13 cellular contexts compared by ENCODE assay signal in genomic region chr9:112366591-112366990, GRCh38. TPM values are rescaled to one million over a fixed set of nuclear protein-coding genes. Genes with fewer than 3 reads are reported as not detected.
DNase-seq lines count a peak whose midpoint lies in the region; ATAC-seq, FAIRE-seq and TF ChIP-seq lines count a peak whose summit lies in the region.
"Had no signal": no experiment of that assay in that cellular context is flagged by ENCODE, and none has a peak within 500 bp of the region (broad histone marks: within the 10 kb centered on the region; RNA-seq: fewer than 3 reads in every experiment).

No MANE protein-coding gene starts in this region.

- intact Hi-C loops in K562 (cut with micrococcal nuclease) = loop anchor here (10.0 kb wide), 1 partner anchor 402 kb away; no protein-coding TSS in a partner anchor
- intact Hi-C loops in right lobe of liver (cut with DNase I) = loop anchor here in 1 of 2 donors (10.0 kb wide), 1 partner anchor 252 kb away; no protein-coding TSS in a partner anchor

- peaks cover 4% of the 10 kb centered on the region; the same call in 1 of the 2 replicates for H3K9me3 ChIP-seq in K562 (replicated peaks; ENCODE audit: control insufficient read depth, insufficient read depth, low read depth, low read length)
- H3K9me3 ChIP-seq in right lobe of liver = no peaks in the 10 kb centered on the region
- H3K9me3 ChIP-seq: sigmoid colon had no signal

- no peak for TF ChIP-seq RAD21 in K562 (CRISPR knock-in tag; conservative IDR thresholded peaks at IDR 0.05 in 1 of 2, IDR thresholded peaks at IDR 0.05 in 1 of 2)

- TF ChIP-seq POLR2A in K562 (conservative IDR thresholded peaks at IDR 0.05) (no peak), right lobe of liver (IDR thresholded peaks at IDR 0.05) (no peak)

- ATAC-seq in K562 = peak; percentile 74
- ATAC-seq in right lobe of liver = peak; percentile 23 to 60 (median 54)
- no peak for ATAC-seq in HG03280 (IDR thresholded peaks at IDR 0.05; ENCODE audit: unreplicated experiment)
- ATAC-seq in HG03159 (IDR thresholded peaks at IDR 0.05; ENCODE audit: unreplicated experiment) = no peak
- ATAC-seq: activated CD8-positive, alpha-beta T cell treated with anti-CD3 and anti-CD28 coated beads for 36 hours; SK-N-SH treated with all-trans-retinoic acid at 6 μM for 48 hours had no signal

- WGBS in K562 (ENCODE audit: insufficient coverage, low coverage, missing lambda C conversion rate) = 82% methylated on average over 3 of the region's 3 CpGs
- WGBS in right lobe of liver (ENCODE audit: insufficient coverage, low coverage, low lambda C conversion rate, missing lambda C conversion rate) = 29% methylated on average over 1 of the region's 3 CpGs

- CTCF ChIA-PET in K562 (lab: Yijun Ruan, JAX; ENCODE audit: low intra/inter-chr PET ratio) = no interaction called here

- no peaks in the 10 kb centered on the region for H4K20me1 ChIP-seq in K562 (replicated peaks; ENCODE audit: control insufficient read depth, insufficient read depth, low read length)

- no peak for FAIRE-seq in K562 (lab: Jason Lieb, UNC)

- in situ Hi-C loops in KBM-7 (cut with MboI; ENCODE audit: low pct_unique_long_range_greater_than_20kb, low sequenced_read_pairs) (loop anchor here (25.0 kb wide), 2 partner anchors 279 to 579 kb away; partner anchors contain the start of gene SHOC1), K562 (cut with MboI) (no loop called here)

- peak; percentile 14 to 29 (median 26); a peak in 2 of 6 replicates for TF ChIP-seq CTCF in K562 (IDR thresholded peaks at IDR 0.05 in 2 of 3, conservative IDR thresholded peaks at IDR 0.05 in 1 of 3; ENCODE audit: insufficient read depth in 2 of 3, low read depth in 1 of 3, low read length in 3 of 3)
- TF ChIP-seq CTCF in right lobe of liver (IDR thresholded peaks at IDR 0.05) = peak; percentile 16 to 43 (median 33)

- H3K36me3 ChIP-seq in K562 (ENCODE audit: control insufficient read depth, insufficient read depth, low read length) = no peaks in the 10 kb centered on the region
- no peaks in the 10 kb centered on the region for H3K36me3 ChIP-seq in right lobe of liver
- H3K36me3 ChIP-seq: sigmoid colon had no signal

- no peak overlapping the region for H2AFZ ChIP-seq in K562 (ENCODE audit: low read depth, low read length)

- H3K27ac ChIP-seq in K562 (ENCODE audit: extremely low read depth, low read depth, low read length) = no peak overlapping the region
- H3K27ac ChIP-seq in right lobe of liver = no peak overlapping the region
- H3K27ac ChIP-seq: sigmoid colon had no signal

- H3K4me2 ChIP-seq in K562 (ENCODE audit: insufficient read depth, low read length) = no peak overlapping the region

- H3K79me2 ChIP-seq in K562 (ENCODE audit: control insufficient read depth, insufficient read depth, low read length) = no peaks in the 10 kb centered on the region

- H3K4me1 ChIP-seq in K562 (replicated peaks in 1 of 2; ENCODE audit: control insufficient read depth in 2 of 2, insufficient read depth in 2 of 2, low read length in 2 of 2) (no peaks in the 10 kb centered on the region), right lobe of liver (no peaks in the 10 kb centered on the region)
- H3K4me1 ChIP-seq: sigmoid colon had no signal

- H3K4me3 ChIP-seq in K562 (no peak overlapping the region), right lobe of liver (no peak overlapping the region)
- H3K4me3 ChIP-seq: sigmoid colon had no signal

- no peak for TF ChIP-seq EP300 in K562 (IDR thresholded peaks at IDR 0.05; ENCODE audit: low read length)

- H3K9ac ChIP-seq in K562 (ENCODE audit: insufficient read depth in 1 of 2, low read depth in 2 of 2, low read length in 2 of 2) = no peak overlapping the region

- DNase-seq in DMS 273 (lab: John Stamatoyannopoulos, UW; ENCODE audit: unreplicated experiment) (peak; percentile 8), DMS 273 treated with DMSO at 0.1 percent for 48 hours (lab: John Stamatoyannopoulos, UW) (no peak), KBM-7 (peak; percentile 14), K562 (ENCODE audit: extremely low read depth in 1 of 4, low spot score in 3 of 4) (peak in 1 of 4 experiments; percentile 30), right lobe of liver (no peak), cerebellar cortex (ENCODE audit: low spot score) (no peak)
- DNase-seq: activated CD8-positive, alpha-beta T cell treated with anti-CD3 and anti-CD28 coated beads for 36 hours; activated effector memory CD4-positive, alpha-beta T cell treated with Interleukin-2 at 50 U/mL for 16 hours; sigmoid colon; stimulated activated CD4-positive, alpha-beta T cell treated with anti-CD3 and anti-CD28 coated beads, Interleukin-4, amount 100 ng/mL, for 4 hours had no signal

- H3K27me3 ChIP-seq in K562 (ENCODE audit: control insufficient read depth in 2 of 2, insufficient read depth in 2 of 2, low read length in 2 of 2) (no peaks in the 10 kb centered on the region), right lobe of liver (no peaks in the 10 kb centered on the region)
- H3K27me3 ChIP-seq: sigmoid colon had no signal

- no TSS peak for BruUV-seq in K562 (replicated peaks; lab: Mats Ljungman, UMichigan)

- POLR2A ChIA-PET in K562 (lab: Yijun Ruan, JAX) = interaction anchor here (0.7 to 2.0 kb wide), 4 partner anchors 13 to 701 kb away, joined by 3 to 10 read pairs (median 4); partner anchors contain the start of gene HSDL2

- H3K9me1 ChIP-seq in K562 (ENCODE audit: control insufficient read depth, insufficient read depth, low read length) = no peaks in the 10 kb centered on the region

TF ChIP-seq in K562, 482 proteins besides CTCF, POLR2A, EP300 and RAD21 (continues in another document):
- peak; percentile 45; the same call in 1 of the 2 replicates for TF ChIP-seq CEBPG (CRISPR knock-in tag; IDR thresholded peaks at IDR 0.05)
- no peak for TF ChIP-seq CEBPG (tag; conservative IDR thresholded peaks at IDR 0.05 in 1 of 2, IDR thresholded peaks at IDR 0.05 in 1 of 2)
- no peak for TF ChIP-seq ZBTB26 (CRISPR knock-in tag; IDR thresholded peaks at IDR 0.05)
- no peak for TF ChIP-seq BCOR (IDR thresholded peaks at IDR 0.05)
- TF ChIP-seq, protein P1, sequence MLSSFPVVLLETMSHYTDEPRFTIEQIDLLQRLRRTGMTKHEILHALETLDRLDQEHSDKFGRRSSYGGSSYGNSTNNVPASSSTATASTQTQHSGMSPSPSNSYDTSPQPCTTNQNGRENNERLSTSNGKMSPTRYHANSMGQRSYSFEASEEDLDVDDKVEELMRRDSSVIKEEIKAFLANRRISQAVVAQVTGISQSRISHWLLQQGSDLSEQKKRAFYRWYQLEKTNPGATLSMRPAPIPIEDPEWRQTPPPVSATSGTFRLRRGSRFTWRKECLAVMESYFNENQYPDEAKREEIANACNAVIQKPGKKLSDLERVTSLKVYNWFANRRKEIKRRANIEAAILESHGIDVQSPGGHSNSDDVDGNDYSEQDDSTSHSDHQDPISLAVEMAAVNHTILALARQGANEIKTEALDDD (IDR thresholded peaks at IDR 0.05) = no peak
- no peak for TF ChIP-seq MCM5 (IDR thresholded peaks at IDR 0.05; ENCODE audit: low read depth)

RNA-seq across cellular contexts. Expression of gene HSDL2, which starts 13.3 kb away (rescaled TPM):
- 17.0 and 29.9 TPM in 2 replicates for total RNA-seq in K562 (2011; cell fraction: chromatin; rRNA removed; ENCODE audit: low replicate concordance)
- 11.0 and 12.2 TPM in 2 replicates for total RNA-seq in K562 (2011; cell fraction: nucleolus; rRNA removed)
- 15.3 and 17.0 TPM in 2 replicates for total RNA-seq in K562 (2011; cell fraction: nucleoplasm; rRNA removed)
- total RNA-seq in K562 (2014; rRNA removed) (22.8 and 23.1 TPM in 2 replicates), K562 (2014; rRNA removed; fragmentation: Illumina TruSeq; extraction: Trizol) (43.4 and 46.3 TPM in 2 replicates), K562 (2015; rRNA removed; fragmentation: Illumina TruSeq; extraction: Trizol) (37.6 and 40.3 TPM in 2 replicates), K562 (2021) (28.8 and 29.7 TPM in 2 replicates), right lobe of liver (10 to 100 TPM; 65.8 to 96.8 (median 79.8) TPM)
- polyA plus RNA-seq in K562 (2011; rRNA removed) (64.8 and 74.1 TPM in 2 replicates), K562 (2014; fragmentation: Illumina TruSeq; extraction: Trizol) (33.3 and 37.4 TPM in 2 replicates), K562 (2014; fragmentation: Nextera tagmentation; extraction: Ambion mirVana) (10 to 100 TPM; 32.7 to 35.6 TPM), K562 (2014; rRNA removed) (23.1 and 24.6 TPM in 2 replicates)
- 11.2 and 23.1 TPM in 2 replicates for polyA plus RNA-seq in K562 (2011; cell fraction: cytosol; rRNA removed)
- polyA plus RNA-seq in K562 (2011; cell fraction: nucleus; rRNA removed) = 7.7 and 15.4 TPM in 2 replicates
- 29.3 and 34.5 TPM in 2 replicates for polyA plus RNA-seq in K562 (2012)
- 98.5 and 105 TPM in 2 replicates for polyA minus RNA-seq in K562 (2011; rRNA and poly(A)+ RNA removed)
- 31.7 and 40.8 TPM in 2 replicates for polyA minus RNA-seq in K562 (2011; cell fraction: cytosol; rRNA and poly(A)+ RNA removed)
- polyA minus RNA-seq in K562 (2011; cell fraction: nucleus; rRNA and poly(A)+ RNA removed) = 7.9 and 16.2 TPM in 2 replicates

RNA-seq across cellular contexts. Expression of gene PTBP3, which starts 33.2 kb away (rescaled TPM):
- 83.3 and 94.4 TPM in 2 replicates for total RNA-seq in K562 (2011; cell fraction: chromatin; rRNA removed; ENCODE audit: low replicate concordance)
- 15.2 and 20.9 TPM in 2 replicates for total RNA-seq in K562 (2011; cell fraction: nucleolus; rRNA removed)
- total RNA-seq in K562 (2011; cell fraction: nucleoplasm; rRNA removed) = 43.6 and 84.2 TPM in 2 replicates
- total RNA-seq in K562 (2014; rRNA removed) (36.9 and 44.4 TPM in 2 replicates), K562 (2014; rRNA removed; fragmentation: Illumina TruSeq; extraction: Trizol) (83.5 and 93.8 TPM in 2 replicates), K562 (2015; rRNA removed; fragmentation: Illumina TruSeq; extraction: Trizol) (71.3 and 77.1 TPM in 2 replicates), K562 (2021) (109 and 116 TPM in 2 replicates), right lobe of liver (10 to 100 TPM; 16.3 to 29.9 (median 19.3) TPM)
- polyA plus RNA-seq in K562 (2011; rRNA removed) (132 and 151 TPM in 2 replicates), K562 (2014; fragmentation: Illumina TruSeq; extraction: Trizol) (60.3 and 68.0 TPM in 2 replicates), K562 (2014; fragmentation: Nextera tagmentation; extraction: Ambion mirVana) (10 to 100 TPM; 22.4 to 26.7 TPM), K562 (2014; rRNA removed) (42.0 and 45.5 TPM in 2 replicates)
- polyA plus RNA-seq in K562 (2011; cell fraction: cytosol; rRNA removed) = 122 and 173 TPM in 2 replicates
- 54.8 and 78.5 TPM in 2 replicates for polyA plus RNA-seq in K562 (2011; cell fraction: nucleus; rRNA removed)
- 34.5 and 35.0 TPM in 2 replicates for polyA plus RNA-seq in K562 (2012)
- 252 and 271 TPM in 2 replicates for polyA minus RNA-seq in K562 (2011; rRNA and poly(A)+ RNA removed)
- polyA minus RNA-seq in K562 (2011; cell fraction: cytosol; rRNA and poly(A)+ RNA removed) = 85.2 and 87.1 TPM in 2 replicates
- 22.9 and 43.9 TPM in 2 replicates for polyA minus RNA-seq in K562 (2011; cell fraction: nucleus; rRNA and poly(A)+ RNA removed)

Comparison
In these comparisons a context has a peak if more than half of its experiments do, and no peak if none do; other contexts are left out.
1. DNase-seq: peak in DMS 273 (single experiment) and KBM-7 (single experiment); none in DMS 273 treated with DMSO at 0.1 percent for 48 hours (single experiment), right lobe of liver (0 of 3) and cerebellar cortex (single experiment).
2. ATAC-seq: peak in K562 (single experiment) and right lobe of liver (4 of 4); none in HG03280 (single experiment) and HG03159 (single experiment).